Comparison of ENCODE assay signal across 20 cellular contexts in genomic region chr18:45538444-45538843, GRCh38.
"Had no signal": no experiment of that assay in that cellular context is flagged by ENCODE, and none has a peak within 500 bp of the region (broad histone marks: within the 10 kb centered on the region; RNA-seq: fewer than 3 reads in every experiment).

No MANE protein-coding gene starts in this region.

- H3K27ac Mint-ChIP-seq: endodermal cell; naive thymus-derived CD4-positive, alpha-beta T cell; stimulated activated memory B cell treated with anti-CD40 and anti-IgM and Interleukin-4, amounts not matched to agents 10 μg/mL and 1 μg/mL and 100 μg/mL, for 72 hours; stimulated activated naive CD8-positive, alpha-beta T cell treated with anti-CD3 and anti-CD28 coated beads, Interleukin-15, amount 100 ng/mL, for 72 hours had no signal

- H3K36me3 Mint-ChIP-seq: stimulated activated memory B cell treated with anti-CD40 and anti-IgM and Interleukin-4, amounts not matched to agents 10 μg/mL and 1 μg/mL and 100 μg/mL, for 72 hours had no signal

- H3K4me3 Mint-ChIP-seq: endodermal cell; naive thymus-derived CD4-positive, alpha-beta T cell; stimulated activated memory B cell treated with anti-CD40 and anti-IgM and Interleukin-4, amounts not matched to agents 10 μg/mL and 1 μg/mL and 100 μg/mL, for 72 hours; stimulated activated naive CD8-positive, alpha-beta T cell treated with anti-CD3 and anti-CD28 coated beads, Interleukin-15, amount 100 ng/mL, for 72 hours had no signal

- H3K4me1 Mint-ChIP-seq: naive thymus-derived CD4-positive, alpha-beta T cell; stimulated activated memory B cell treated with anti-CD40 and anti-IgM and Interleukin-4, amounts not matched to agents 10 μg/mL and 1 μg/mL and 100 μg/mL, for 72 hours; stimulated activated naive CD8-positive, alpha-beta T cell treated with anti-CD3 and anti-CD28 coated beads, Interleukin-15, amount 100 ng/mL, for 72 hours had no signal

- ATAC-seq: heart left ventricle; left lobe of liver; naive thymus-derived CD4-positive, alpha-beta T cell; psoas muscle; sciatic nerve; stimulated activated memory B cell treated with anti-CD40 and anti-IgM and Interleukin-4, amounts not matched to agents 10 μg/mL and 1 μg/mL and 100 μg/mL, for 72 hours; stimulated activated naive CD8-positive, alpha-beta T cell treated with anti-CD3 and anti-CD28 coated beads, Interleukin-15, amount 100 ng/mL, for 72 hours; upper lobe of right lung had no signal

- H3K27me3 Mint-ChIP-seq: stimulated activated naive CD8-positive, alpha-beta T cell treated with anti-CD3 and anti-CD28 coated beads, Interleukin-15, amount 100 ng/mL, for 72 hours had no signal

- DNase-seq: effector CD4-positive, alpha-beta T cell; endodermal cell; erythroblast; foreskin melanocyte; heart left ventricle; hippocampal formation; mammary epithelial cell; naive thymus-derived CD4-positive, alpha-beta T cell; psoas muscle; retina; spleen; stimulated activated CD4-positive, alpha-beta T cell treated with anti-CD3 and anti-CD28 coated beads, Interleukin-15, amount 100 ng/mL, for 24 hours; stimulated activated CD4-positive, alpha-beta T cell treated with anti-CD3 and anti-CD28 coated beads, Interleukin-1b, Interleukin-23, amount 100 ng/mL, for 48 hours; stimulated activated CD4-positive, alpha-beta T cell treated with anti-CD3 and anti-CD28 coated beads, Interleukin-4, amount 100 ng/mL, for 24 hours; stimulated activated naive CD8-positive, alpha-beta T cell treated with anti-CD3 and anti-CD28 coated beads, Interleukin-15, amount 100 ng/mL, for 72 hours; testis; upper lobe of right lung had no signal

- H3K9me3 Mint-ChIP-seq: endodermal cell had no signal
